Comparison of ENCODE assay signal across 21 cellular contexts in genomic region chr19:40822161-40822560, GRCh38. TPM values are rescaled to one million over a fixed set of nuclear protein-coding genes. Genes with fewer than 3 reads are reported as not detected.
DNase-seq lines count a peak whose midpoint lies in the region; TF ChIP-seq lines count a peak whose summit lies in the region.
"Had no signal": no experiment of that assay in that cellular context is flagged by ENCODE, and none has a peak within 500 bp of the region (broad histone marks: within the 10 kb centered on the region; RNA-seq: fewer than 3 reads in every experiment).

No MANE protein-coding gene starts in this region.

- no peak for TF ChIP-seq POLR2A in uterus (IDR thresholded peaks at IDR 0.05)

- intact Hi-C loops in colonic mucosa (cut with DNase I), result no loop called here
- intact Hi-C loops in uterus (cut with DNase I; ENCODE audit: low total_unique reads), result no loop called here

- H3K9me3 ChIP-seq in WERI-Rb-1 (ENCODE audit: severe bottlenecking) (no peaks in the 10 kb centered on the region), colonic mucosa (no peaks in the 10 kb centered on the region), muscle layer of colon (ENCODE audit: low read length) (no peaks in the 10 kb centered on the region), stomach smooth muscle (ENCODE audit: control insufficient read depth in 2 of 2, low read length in 2 of 2) (no peaks in the 10 kb centered on the region), uterus (no peaks in the 10 kb centered on the region)
- H3K9me3 ChIP-seq: MG63, right atrium auricular region, SJSA1, tibial artery had no signal

- no peaks in the 10 kb centered on the region for H3K27me3 ChIP-seq in WERI-Rb-1 (ENCODE audit: insufficient read depth, low read depth, severe bottlenecking)
- H3K27me3 ChIP-seq in colonic mucosa, result no peaks in the 10 kb centered on the region
- H3K27me3 ChIP-seq in muscle layer of colon (ENCODE audit: control insufficient read depth in 1 of 2, insufficient read depth in 2 of 2, low read length in 2 of 2), result no peaks in the 10 kb centered on the region
- H3K27me3 ChIP-seq in stomach smooth muscle (ENCODE audit: control insufficient read depth in 1 of 2, insufficient read depth in 2 of 2, low read length in 2 of 2), result no peaks in the 10 kb centered on the region
- no peaks in the 10 kb centered on the region for H3K27me3 ChIP-seq in uterus
- H3K27me3 ChIP-seq: MG63, right atrium auricular region, SJSA1, tibial artery had no signal

- H3K4me1 ChIP-seq in colonic mucosa (peaks cover 3% of the 10 kb centered on the region), muscle layer of colon (ENCODE audit: insufficient read depth, low read length) (peaks cover 17% of the 10 kb centered on the region), stomach smooth muscle (ENCODE audit: control insufficient read depth, insufficient read depth, low read length) (peaks cover 27% of the 10 kb centered on the region), uterus (peaks cover 0 to 9% of the 10 kb centered on the region in 2 donors)
- H3K4me1 ChIP-seq: SJSA1 had no signal

- DNase-seq in WERI-Rb-1 (peak; percentile 47), colonic mucosa (peak; percentile 17), hypothalamus (lab: John Stamatoyannopoulos, UW) (no peak), uterus (no peak)
- no peak for DNase-seq in activated CD4-positive, alpha-beta T cell treated with anti-CD3 and anti-CD28 coated beads, Interleukin-2, amount 50 U/mL, for 48 hours
- DNase-seq: activated CD4-positive, alpha-beta T cell treated with anti-CD3 and anti-CD28 coated beads, Interleukin-2, amount 10 ng/mL, durations not matched to agents 24 days and 14 days; activated T-cell treated with anti-CD3 and anti-CD28 coated beads, Interleukin-2, amount 50 U/mL, for 72 hours; foreskin fibroblast; left ventricle myocardium superior; MG63; NCI-H187 treated with DMSO at 0.1 percent for 48 hours; NCI-H446 treated with DMSO at 0.1 percent for 48 hours; stimulated activated CD4-positive, alpha-beta T cell treated with anti-CD3 and anti-CD28 coated beads, Interleukin-4, amount 100 ng/mL, for 1 hour; T1000 had no signal

- 0 out of 2 replicates have a peak, but pooled peaks cover 2% of the 10 kb centered on the region for H3K36me3 ChIP-seq in WERI-Rb-1
- no peaks in the 10 kb centered on the region for H3K36me3 ChIP-seq in colonic mucosa
- H3K36me3 ChIP-seq in muscle layer of colon (ENCODE audit: insufficient read depth, low read length), result peaks cover 7% of the 10 kb centered on the region
- H3K36me3 ChIP-seq in stomach smooth muscle (ENCODE audit: control insufficient read depth in 2 of 2, insufficient read depth in 2 of 2, low read length in 2 of 2), result peaks cover 2 to 6% of the 10 kb centered on the region in 2 donors
- H3K36me3 ChIP-seq in uterus, result no peaks in the 10 kb centered on the region
- H3K36me3 ChIP-seq: right atrium auricular region, SJSA1 had no signal

- TF ChIP-seq CTCF in WERI-Rb-1 (IDR thresholded peaks at IDR 0.05; ENCODE audit: low read depth, low read length), result no peak
- TF ChIP-seq CTCF in colonic mucosa (IDR thresholded peaks at IDR 0.05), result no peak
- no peak for TF ChIP-seq CTCF in uterus (IDR thresholded peaks at IDR 0.05)

- H3K4me3 ChIP-seq in WERI-Rb-1 (ENCODE audit: low read depth, low read length) (no peak overlapping the region), colonic mucosa (no peak overlapping the region), muscle layer of colon (ENCODE audit: low read depth in 1 of 2, low read length in 2 of 2) (no peak overlapping the region), stomach smooth muscle (ENCODE audit: low read length in 2 of 2) (no peak overlapping the region), uterus (no peak overlapping the region)
- H3K4me3 ChIP-seq: MG63, right atrium auricular region, SJSA1, tibial artery had no signal

- H3K9ac ChIP-seq in colonic mucosa (ENCODE audit: low read depth in 2 of 2, low read length in 2 of 2) (no peak overlapping the region), muscle layer of colon (ENCODE audit: low read length) (no peak overlapping the region), stomach smooth muscle (ENCODE audit: low read length in 2 of 2) (no peak overlapping the region)

- 0 out of 2 replicates have a peak overlapping the region, but pooled peaks have one; percentile 0 for H3K27ac ChIP-seq in WERI-Rb-1
- no peak overlapping the region for H3K27ac ChIP-seq in colonic mucosa
- H3K27ac ChIP-seq in muscle layer of colon (ENCODE audit: low read depth, low read length), result peak overlapping the region; percentile 23
- peak overlapping the region; percentile 41 for H3K27ac ChIP-seq in stomach smooth muscle (ENCODE audit: low read length)
- H3K27ac ChIP-seq in uterus, result peak overlapping the region in 1 of 2 donors; percentile 27
- H3K27ac ChIP-seq: SJSA1, tibial artery had no signal

RNA-seq across cellular contexts. Expression of gene EGLN2, which starts 23.2 kb away (rescaled TPM):
- total RNA-seq in colonic mucosa, result 10 to 100 TPM; 67.3 to 87.8 TPM
- 100 to 1,000 TPM in 1 of 4 donors, 10 to 100 TPM in 3; 33.2 to 164 (median 78.1) TPM for total RNA-seq in uterus

RNA-seq across cellular contexts. Expression of gene CYP2A6, which starts 28.1 kb away (rescaled TPM):
- total RNA-seq in colonic mucosa, result 1 to 10 TPM in 1 of 2 donors, not detected in 1; 1.4 TPM
- under 1 TPM in 1 of 4 donors, not detected in 3; 0.64 TPM for total RNA-seq in uterus
- total RNA-seq: activated CD4-positive, alpha-beta T cell treated with anti-CD3 and anti-CD28 coated beads, Interleukin-2, amount 10 ng/mL, durations not matched to agents 24 days and 14 days; activated T-cell treated with anti-CD3 and anti-CD28 coated beads, Interleukin-2, amount 50 U/mL, for 72 hours; endothelial cell of umbilical vein; left ventricle myocardium superior; OCI-LY7; right atrium auricular region; SJSA1 had no signal

RNA-seq across cellular contexts. Expression of gene RAB4B, which starts 44.1 kb away (rescaled TPM):
- 10 to 100 TPM; 42.3 to 53.4 TPM for total RNA-seq in colonic mucosa
- 10 to 100 TPM in 3 of 4 donors, 1 to 10 TPM in 1; 7.4 to 26.3 (median 18.1) TPM for total RNA-seq in uterus

RNA-seq across cellular contexts. Expression of gene MIA, which starts 46.8 kb away (rescaled TPM):
- total RNA-seq in colonic mucosa, result 1 to 10 TPM; 1.0 to 3.6 TPM
- total RNA-seq in uterus, result 1 to 10 TPM in 1 of 4 donors, not detected in 3; 2.8 TPM
- total RNA-seq: endothelial cell of umbilical vein, OCI-LY7, SJSA1 had no signal

RNA-seq across cellular contexts. Expression of gene CYP2A7, which starts 59.9 kb away (rescaled TPM):
- under 1 TPM in 1 of 2 donors, not detected in 1; 0.37 TPM for total RNA-seq in colonic mucosa
- 1 to 10 TPM in 1 of 4 donors, not detected in 3; 2.3 TPM for total RNA-seq in uterus
- total RNA-seq: activated CD4-positive, alpha-beta T cell treated with anti-CD3 and anti-CD28 coated beads, Interleukin-2, amount 10 ng/mL, durations not matched to agents 24 days and 14 days; activated T-cell treated with anti-CD3 and anti-CD28 coated beads, Interleukin-2, amount 50 U/mL, for 72 hours; endothelial cell of umbilical vein; left ventricle myocardium superior; OCI-LY7; right atrium auricular region; SJSA1 had no signal

Comparison
In these comparisons a context has a peak if more than half of its experiments do, and no peak if none do; other contexts are left out.
1. DNase-seq: peak in WERI-Rb-1 (single experiment) and colonic mucosa (single experiment); none in hypothalamus (0 of 51), uterus (0 of 2) and activated CD4-positive, alpha-beta T cell treated with anti-CD3 and anti-CD28 coated beads, Interleukin-2, amount 50 U/mL, for 48 hours (0 of 2).